ENCODE assay signal across 12 cellular contexts in the genomic region with DNA sequence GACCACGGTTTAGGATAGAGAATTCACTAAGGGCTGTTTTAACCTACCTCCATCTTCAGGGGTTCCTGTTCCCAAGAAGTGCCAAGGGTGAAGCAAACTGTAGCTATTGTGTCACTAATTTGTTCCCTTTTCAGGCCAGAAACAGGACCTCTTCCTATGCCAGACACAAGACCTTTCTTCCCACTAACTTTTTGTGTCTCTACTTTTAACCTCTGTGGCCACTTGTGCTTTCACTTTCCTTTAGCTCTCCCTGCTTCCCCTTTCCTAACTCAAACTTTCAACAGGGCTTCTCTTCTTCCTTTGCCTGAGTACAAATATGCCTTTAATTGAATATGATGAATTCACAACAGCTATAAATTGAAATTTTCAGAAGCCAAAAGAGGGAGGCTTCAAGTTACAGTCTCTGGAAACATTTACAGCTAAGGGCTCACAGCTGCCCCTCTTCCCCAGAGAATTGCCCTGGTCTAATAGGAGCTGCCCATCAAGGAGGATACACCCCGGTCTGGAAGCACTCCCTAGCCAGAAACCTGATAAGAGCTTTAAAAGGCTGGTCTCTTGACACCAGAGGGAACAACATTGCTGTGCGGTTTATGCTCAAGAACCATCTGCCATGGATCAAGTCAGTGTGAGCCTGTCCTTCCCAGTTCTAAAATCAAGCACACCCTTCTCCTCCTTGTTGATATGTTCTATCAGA.
DNase-seq lines count a peak whose midpoint lies in the region; ATAC-seq, FAIRE-seq and TF ChIP-seq lines count a peak whose summit lies in the region.
"Had no signal": no experiment of that assay in that cellular context is flagged by ENCODE, and none has a peak within 500 bp of the region (broad histone marks: within the 10 kb centered on the region; RNA-seq: fewer than 3 reads in every experiment).

No MANE protein-coding gene starts in this region.

- peak overlapping the region in 2 of 3 experiments; percentile 17 to 44 for H3K4me3 Mint-ChIP-seq in nephron
- H3K4me3 Mint-ChIP-seq: CD4-positive, alpha-beta memory T cell; effector memory CD8-positive, alpha-beta T cell had no signal

- DNase-seq in GM10266 (ENCODE audit: extremely low spot score) (peak; percentile 3), NCI-H2107 (lab: John Stamatoyannopoulos, UW) (peak; percentile 22), bronchial epithelial cell (ENCODE audit: low read depth) (no peak), ureter (ENCODE audit: low spot score) (no peak), mesenteric fat pad (ENCODE audit: low spot score) (no peak), HTR-8/SVneo (ENCODE audit: insufficient read length, low spot score) (no peak)
- DNase-seq: amygdala; CD4-positive, alpha-beta memory T cell; effector memory CD8-positive, alpha-beta T cell had no signal

- peaks cover 4% of the 10 kb centered on the region for H3K27me3 Mint-ChIP-seq in nephron (ENCODE audit: low read depth)
- H3K27me3 Mint-ChIP-seq: CD4-positive, alpha-beta memory T cell; effector memory CD8-positive, alpha-beta T cell had no signal

- TF ChIP-seq CTCF in GM10266 (IDR thresholded peaks at IDR 0.05; ENCODE audit: control insufficient read depth, insufficient read depth, low read depth, missing control alignments) = no peak
- TF ChIP-seq CTCF in bronchial epithelial cell (IDR thresholded peaks at IDR 0.05; ENCODE audit: insufficient read depth, low read length, severe bottlenecking) = no peak
- TF ChIP-seq CTCF in nephron (IDR thresholded peaks at IDR 0.05; ENCODE audit: unreplicated experiment in 3 of 3) = no peak

- H3K36me3 Mint-ChIP-seq in nephron (ENCODE audit: low read depth) = no peaks in the 10 kb centered on the region
- H3K36me3 Mint-ChIP-seq: CD4-positive, alpha-beta memory T cell had no signal

- H3K9me3 Mint-ChIP-seq in nephron = no peaks in the 10 kb centered on the region
- H3K9me3 Mint-ChIP-seq: CD4-positive, alpha-beta memory T cell had no signal

- peak overlapping the region; percentile 75 to 89 (median 75) for H3K27ac Mint-ChIP-seq in nephron
- H3K27ac Mint-ChIP-seq: CD4-positive, alpha-beta memory T cell; effector memory CD8-positive, alpha-beta T cell had no signal

- H3K4me3 ChIP-seq in bronchial epithelial cell (ENCODE audit: low read depth, low read length) = no peak overlapping the region

- peaks cover 32% of the 10 kb centered on the region for H3K4me1 Mint-ChIP-seq in nephron
- H3K4me1 Mint-ChIP-seq: CD4-positive, alpha-beta memory T cell had no signal

- H3K27me3 ChIP-seq in bronchial epithelial cell (ENCODE audit: control insufficient read depth, insufficient read depth, low read length) = no peaks in the 10 kb centered on the region

- H3K36me3 ChIP-seq in bronchial epithelial cell (ENCODE audit: control insufficient read depth, insufficient read depth, low read length) = no peaks in the 10 kb centered on the region

- FAIRE-seq in bronchial epithelial cell (lab: Jason Lieb, UNC) (peak; percentile 82), HTR-8/SVneo (lab: Jason Lieb, UNC) (no peak)
- FAIRE-seq: TTC549 had no signal

- ATAC-seq in GM21381 (IDR thresholded peaks at IDR 0.05; ENCODE audit: unreplicated experiment) = no peak
- ATAC-seq: effector memory CD8-positive, alpha-beta T cell had no signal

Comparison
In these comparisons a context has a peak if more than half of its experiments do, and no peak if none do; other contexts are left out.
1. DNase-seq: peak in GM10266 (single experiment) and NCI-H2107 (single experiment); none in bronchial epithelial cell (single experiment), ureter (single experiment), mesenteric fat pad (single experiment) and HTR-8/SVneo (single experiment).